8 cellular contexts compared by ENCODE assay signal in genomic region chr19:2819540-2820111, GRCh38. TPM values are rescaled to one million over a fixed set of nuclear protein-coding genes. Genes with fewer than 3 reads are reported as not detected.
DNase-seq lines count a peak whose midpoint lies in the region; ATAC-seq and TF ChIP-seq lines count a peak whose summit lies in the region.

TSS of gene ZNF554 (plus strand) at chr19:2819868. CDS start at chr19:2820072, 204 bp downstream.

- H3K4me3 Mint-ChIP-seq in CD8-positive, alpha-beta memory T cell: peak within 1 kb of the TSS; percentile 82 to 95 (median 84)
- H3K4me3 Mint-ChIP-seq in activated CD8-positive, alpha-beta T cell treated with anti-CD3 and anti-CD28 coated beads for 36 hours: peak within 1 kb of the TSS; percentile 84

- H3K36me3 ChIP-seq in CD8-positive, alpha-beta memory T cell (ENCODE audit: insufficient read depth, low read length): no peaks in the 10 kb centered on the region
- peaks cover 0 to 6% of the 10 kb centered on the region in 2 donors for H3K36me3 ChIP-seq in lung (ENCODE audit: control insufficient read depth in 2 of 2, insufficient read depth in 2 of 2, low read length in 2 of 2)

- H3K27ac Mint-ChIP-seq in CD8-positive, alpha-beta memory T cell: peak within 1 kb of the TSS in 5 of 8 donors; percentile 17 to 83 (median 56)
- peak within 1 kb of the TSS; percentile 57 for H3K27ac Mint-ChIP-seq in activated CD8-positive, alpha-beta T cell treated with anti-CD3 and anti-CD28 coated beads for 36 hours

- H3K27me3 ChIP-seq in CD8-positive, alpha-beta memory T cell (ENCODE audit: insufficient read depth, low read length, poor library complexity, severe bottlenecking): no peaks in the 10 kb centered on the region
- no peaks in the 10 kb centered on the region for H3K27me3 ChIP-seq in HL-60 (ENCODE audit: insufficient read depth, poor library complexity, severe bottlenecking)
- H3K27me3 ChIP-seq in lung (ENCODE audit: control insufficient read depth, insufficient read depth): no peaks in the 10 kb centered on the region

- H3K9me3 ChIP-seq in CD8-positive, alpha-beta memory T cell (ENCODE audit: low read length): no peaks in the 10 kb centered on the region
- no peaks in the 10 kb centered on the region for H3K9me3 ChIP-seq in lung (ENCODE audit: control insufficient read depth in 2 of 2, insufficient read depth in 1 of 2, low read length in 1 of 2)

- intact Hi-C loops in activated CD8-positive, alpha-beta T cell treated with anti-CD3 and anti-CD28 coated beads for 36 hours (cut with micrococcal nuclease): no loop called here

- peaks cover 0 to 7% (median 3%) of the 10 kb centered on the region in 3 donors for H3K36me3 Mint-ChIP-seq in CD8-positive, alpha-beta memory T cell
- no peaks in the 10 kb centered on the region for H3K36me3 Mint-ChIP-seq in activated CD8-positive, alpha-beta T cell treated with anti-CD3 and anti-CD28 coated beads for 36 hours (ENCODE audit: low read depth)

- ATAC-seq in GM19455 (IDR thresholded peaks at IDR 0.05; ENCODE audit: unreplicated experiment) (peak; percentile 81), lung (ENCODE audit: insufficient read depth, low FRiP score) (peak; percentile 97)
- ATAC-seq in activated CD8-positive, alpha-beta T cell treated with anti-CD3 and anti-CD28 coated beads for 36 hours: peak; percentile 98

- H3K27ac ChIP-seq in CD8-positive, alpha-beta memory T cell (ENCODE audit: low read depth, low read length): peak within 1 kb of the TSS; percentile 57
- H3K27ac ChIP-seq in HL-60 (replicated peaks) (no peak within 1 kb of the TSS), lung (ENCODE audit: low read depth in 1 of 2, low read length in 1 of 2) (peak within 1 kb of the TSS in 1 of 2 donors; percentile 76)

- H3K27me3 Mint-ChIP-seq in CD8-positive, alpha-beta memory T cell: no peaks in the 10 kb centered on the region
- H3K27me3 Mint-ChIP-seq in activated CD8-positive, alpha-beta T cell treated with anti-CD3 and anti-CD28 coated beads for 36 hours: no peaks in the 10 kb centered on the region

- H3K4me1 ChIP-seq in CD8-positive, alpha-beta memory T cell (ENCODE audit: insufficient read depth, low read length): no peaks in the 10 kb centered on the region
- H3K4me1 ChIP-seq in lung (ENCODE audit: control insufficient read depth in 2 of 2, insufficient read depth in 2 of 2, low read length in 2 of 2): no peaks in the 10 kb centered on the region

- H3K4me3 ChIP-seq in CD8-positive, alpha-beta memory T cell (ENCODE audit: low read length): peak within 1 kb of the TSS; percentile 66
- H3K4me3 ChIP-seq in HL-60 (replicated peaks; ENCODE audit: insufficient read depth, low read length) (peak within 1 kb of the TSS; percentile 50), lung (peak within 1 kb of the TSS; percentile 78)

- CTCF ChIA-PET in CD8-positive, alpha-beta memory T cell (lab: Charles Lee): interaction anchor here (0.7 to 1.8 kb wide), 6 partner anchors 14 to 171 kb away, joined by 3 to 11 read pairs (median 3); no protein-coding TSS in a partner anchor
- CTCF ChIA-PET in activated CD8-positive, alpha-beta T cell treated with anti-CD3 and anti-CD28 coated beads for 36 hours (lab: Charles Lee): interaction anchor here (0.6 to 2.0 kb wide), 11 partner anchors 16 to 172 kb away, joined by 3 to 8 read pairs (median 4); partner anchors contain the start of genes THOP1 and ZNF555

- POLR2A ChIA-PET in CD8-positive, alpha-beta memory T cell (lab: Charles Lee): interaction anchor here (0.5 to 1.0 kb wide), 4 partner anchors 21 to 184 kb away, joined by 3 to 4 read pairs (median 3); partner anchors contain the start of genes SLC39A3 and ZNF555
- POLR2A ChIA-PET in activated CD8-positive, alpha-beta T cell treated with anti-CD3 and anti-CD28 coated beads for 36 hours (lab: Charles Lee): interaction anchor here (0.9 kb wide), 1 partner anchor 33 kb away, joined by 4 read pairs; no protein-coding TSS in a partner anchor

- H3K9me3 Mint-ChIP-seq in CD8-positive, alpha-beta memory T cell: no peaks in the 10 kb centered on the region
- no peaks in the 10 kb centered on the region for H3K9me3 Mint-ChIP-seq in activated CD8-positive, alpha-beta T cell treated with anti-CD3 and anti-CD28 coated beads for 36 hours

- H3K4me1 Mint-ChIP-seq in CD8-positive, alpha-beta memory T cell: peaks cover 6 to 18% (median 7%) of the 10 kb centered on the region in 3 donors
- peaks cover 5% of the 10 kb centered on the region for H3K4me1 Mint-ChIP-seq in activated CD8-positive, alpha-beta T cell treated with anti-CD3 and anti-CD28 coated beads for 36 hours (ENCODE audit: low read depth)

- peak; percentile 97 to 99 (median 98) for DNase-seq in CD8-positive, alpha-beta memory T cell
- DNase-seq in HL-60 (ENCODE audit: low read depth in 1 of 2, low spot score in 1 of 2): peak; percentile 94 to 95
- peak; percentile 80 for DNase-seq in NCI-H82 treated with DMSO at 0.1 percent for 48 hours (lab: John Stamatoyannopoulos, UW; ENCODE audit: unreplicated experiment)
- peak; percentile 99 for DNase-seq in activated CD8-positive, alpha-beta T cell treated with anti-CD3 and anti-CD28 coated beads for 36 hours
- peak; percentile 99 for DNase-seq in effector CD4-positive, alpha-beta T cell
- peak; percentile 96 for DNase-seq in lung (ENCODE audit: low spot score)
- peak; percentile 96 to 97 (median 97) for DNase-seq in stimulated activated CD4-positive, alpha-beta T cell treated with anti-CD3 and anti-CD28 coated beads, TNF-alpha, amount 100 ng/mL, for 24 hours (ENCODE audit: low read depth in 3 of 3)

- WGBS in lung, 2 donors: 0% methylated on average over 41 to 64 of the region's 64 CpGs

- TF ChIP-seq CTCF in HL-60 (IDR thresholded peaks at IDR 0.05; ENCODE audit: insufficient read depth, low read length) (peak; percentile 97), lung (IDR thresholded peaks at IDR 0.05; ENCODE audit: control extremely low read depth, extremely low read depth) (peak; percentile 98)
- TF ChIP-seq CTCF in activated CD8-positive, alpha-beta T cell treated with anti-CD3 and anti-CD28 coated beads for 36 hours (IDR thresholded peaks at IDR 0.05): peak; percentile 98

RNA-seq across cellular contexts. Expression of gene ZNF554, which starts in this region (rescaled TPM):
- 1 to 10 TPM; 2.1 to 2.3 TPM for total RNA-seq in CD8-positive, alpha-beta memory T cell
- 5.7 TPM for polyA plus RNA-seq in CD8-positive, alpha-beta memory T cell
- total RNA-seq in activated CD8-positive, alpha-beta T cell treated with anti-CD3 and anti-CD28 coated beads for 36 hours: 1 to 10 TPM in 1 of 2 experiments, under 1 TPM in 1; 0.83 to 1.5 TPM
- total RNA-seq in lung: 1 to 10 TPM; 5.0 to 8.8 TPM
- 1 to 10 TPM; 1.1 to 3.1 TPM for polyA plus RNA-seq in lung
